In the genomic region with DNA sequence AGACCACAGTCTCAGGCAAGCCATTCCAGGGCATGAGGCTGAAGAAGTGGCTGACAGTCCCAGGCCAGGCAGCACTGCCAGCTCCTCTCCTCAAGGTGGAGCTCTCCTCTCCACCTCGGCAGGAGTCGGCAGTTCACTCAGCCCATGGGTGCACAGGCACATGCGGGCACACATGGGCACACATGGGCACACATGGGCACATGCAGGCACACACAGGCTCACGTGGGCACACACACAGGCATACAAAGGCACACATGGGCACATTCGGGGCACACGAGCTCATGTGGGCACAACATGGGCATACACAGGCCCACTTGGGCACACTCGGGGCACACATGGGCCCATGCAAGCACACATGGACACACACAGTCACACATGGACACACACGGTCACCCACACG, we compare ENCODE assay signal across 9 cellular contexts.
A peak's percentile ranks its signal among the peaks of the same experiment; 100 is the strongest.
DNase-seq lines count a peak whose midpoint lies in the region; ATAC-seq, FAIRE-seq and TF ChIP-seq lines count a peak whose summit lies in the region.
"Had no signal": no experiment of that assay in that cellular context is flagged by ENCODE, and none has a peak within 500 bp of the region (broad histone marks: within the 10 kb centered on the region; RNA-seq: fewer than 3 reads in every experiment).

No MANE protein-coding gene starts in this region.

- H3K36me3 Mint-ChIP-seq in mesothelial cell of epicardium = no peaks in the 10 kb centered on the region

- H3K4me1 ChIP-seq in A549 = 0 out of 3 replicates have a peak, but pooled peaks cover 4% of the 10 kb centered on the region

- no peak overlapping the region for H3K4me3 Mint-ChIP-seq in mesothelial cell of epicardium

- H3K4me2 ChIP-seq in A549 = no peak overlapping the region

- TF ChIP-seq CTCF in A549 (IDR thresholded peaks at IDR 0.05) = peak; percentile 21; the same call in 1 of the 3 replicates
- peak; percentile 51 for TF ChIP-seq CTCF in GM12864 (IDR thresholded peaks at IDR 0.05; ENCODE audit: low read depth, low read length, missing control alignments)
- peak; percentile 38 for TF ChIP-seq CTCF in foreskin fibroblast (IDR thresholded peaks at IDR 0.05; ENCODE audit: low read depth, low read length)
- no peak for TF ChIP-seq CTCF in mesothelial cell of epicardium (IDR thresholded peaks at IDR 0.05; ENCODE audit: unreplicated experiment)

- TF ChIP-seq POLR2A in A549 (IDR thresholded peaks at IDR 0.05; ENCODE audit: low read length) = no peak

- peak; percentile 61 to 85; a peak in 5 of 6 replicates for ATAC-seq in A549
- ATAC-seq in GM19463 (IDR thresholded peaks at IDR 0.05; ENCODE audit: unreplicated experiment) = no peak

- no peak for FAIRE-seq in A549 (lab: Jason Lieb, UNC)

- no peaks in the 10 kb centered on the region for H3K4me1 Mint-ChIP-seq in mesothelial cell of epicardium

- in situ Hi-C loops in SK-MEL-5 (cut with HindIII; ENCODE audit: low pct_unique_long_range_greater_than_20kb, low sequenced_read_pairs) = no loop called here

- TF ChIP-seq RAD21 in A549 (conservative IDR thresholded peaks at IDR 0.05 in 1 of 2, IDR thresholded peaks at IDR 0.05 in 1 of 2) = peak; percentile 29 to 31; a peak in 2 of 5 replicates

- H3K4me3 ChIP-seq in A549 = no peak overlapping the region
- no peak overlapping the region for H3K4me3 ChIP-seq in GM12864 (ENCODE audit: low read depth, low read length)
- H3K4me3 ChIP-seq in foreskin fibroblast (ENCODE audit: low read depth in 1 of 2, low read length in 2 of 2) = no peak overlapping the region
- H3K4me3 ChIP-seq: skin epidermis had no signal

- no peak overlapping the region for H3K27ac Mint-ChIP-seq in mesothelial cell of epicardium

- POLR2A ChIA-PET in A549 (lab: Yijun Ruan, JAX) = no interaction called here

- WGBS in A549 (ENCODE audit: missing lambda C conversion rate) = 55% methylated on average over 6 of the region's 9 CpGs

- no peaks in the 10 kb centered on the region for H3K27me3 Mint-ChIP-seq in mesothelial cell of epicardium (ENCODE audit: low read depth)

- CTCF ChIA-PET in A549 (lab: Yijun Ruan, JAX) = interaction anchor here (0.6 to 8.6 kb wide), 8 partner anchors 8 to 222 kb away, joined by 3 to 100 read pairs (median 4); a partner anchor contains a TSS

- no peak overlapping the region for H3K27ac ChIP-seq in A549

- H3K9me3 Mint-ChIP-seq in mesothelial cell of epicardium = peaks cover 3% of the 10 kb centered on the region

- DNase-seq in A549 (ENCODE audit: low read depth in 1 of 2, low spot score in 1 of 2) (peak; percentile 45 to 56), GM12864 (ENCODE audit: low read depth) (no peak), SK-MEL-5 (ENCODE audit: low read depth, low spot score) (peak; percentile 73), foreskin fibroblast (no peak), mesothelial cell of epicardium (ENCODE audit: low spot score in 2 of 2, unreplicated experiment in 2 of 2) (no peak), NOMO-1 (lab: John Stamatoyannopoulos, UW; ENCODE audit: unreplicated experiment in 2 of 2) (no peak), AG20443 (ENCODE audit: low spot score) (no peak)

- TF ChIP-seq EP300 in A549 (IDR thresholded peaks at IDR 0.05) = no peak

- no peaks in the 10 kb centered on the region for H3K9me3 ChIP-seq in A549

TF ChIP-seq in A549, 52 proteins besides CTCF, POLR2A, EP300 and RAD21:
- TF ChIP-seq NR3C1 (IDR thresholded peaks at IDR 0.05) = no peak

Comparison
In these comparisons a context has a peak if more than half of its experiments do, and no peak if none do; other contexts are left out.
1. DNase-seq: peak in A549 (2 of 2) and SK-MEL-5 (single experiment); none in GM12864 (single experiment), foreskin fibroblast (0 of 2), mesothelial cell of epicardium (0 of 2), NOMO-1 (0 of 2) and AG20443 (single experiment).